8 cellular contexts compared by ENCODE assay signal in the genomic region with DNA sequence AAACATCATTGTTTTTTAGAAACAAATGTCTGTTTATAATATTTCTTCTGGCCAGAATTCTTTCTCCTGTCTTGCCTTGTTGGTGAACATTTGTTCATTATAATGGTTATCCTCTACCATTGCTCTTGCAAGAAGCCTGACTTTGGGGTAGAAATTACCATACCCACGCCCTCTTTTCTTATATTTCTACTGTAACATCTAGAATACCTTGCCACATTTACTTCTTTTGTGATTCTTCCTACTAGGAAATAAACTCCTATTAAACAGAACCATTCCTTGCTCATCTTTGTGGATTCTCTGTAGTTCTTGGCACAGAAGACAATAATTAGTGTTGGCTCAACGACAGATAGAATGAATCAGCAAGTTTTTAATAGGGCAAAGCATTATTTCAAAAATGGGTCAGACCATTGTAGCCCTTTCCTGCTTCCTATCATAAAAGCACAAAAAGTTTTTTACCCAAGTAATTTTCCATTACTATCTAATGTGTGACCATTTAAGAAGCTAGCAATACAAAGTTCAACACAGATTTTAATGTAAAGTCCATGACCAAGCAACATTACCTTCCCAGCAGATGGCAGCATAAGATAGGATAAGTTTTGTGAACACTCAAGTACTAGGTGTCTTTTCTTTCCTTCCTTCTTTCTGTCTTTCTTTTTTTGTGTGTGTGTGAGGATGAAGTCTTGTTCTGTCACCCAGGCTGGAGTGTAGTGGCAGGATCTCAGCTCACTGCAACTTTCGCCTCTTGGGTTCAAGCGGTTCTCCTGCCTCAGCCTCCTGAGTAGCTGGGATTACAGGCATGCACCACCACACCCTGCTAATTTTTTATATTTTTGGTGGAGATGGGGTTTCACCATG.
DNase-seq lines count a peak whose midpoint lies in the region; ATAC-seq and TF ChIP-seq lines count a peak whose summit lies in the region.

No MANE protein-coding gene starts in this region.

- H3K27me3 ChIP-seq in OCI-LY3 (ENCODE audit: low read depth, low read length) = peaks cover 9% of the 10 kb centered on the region
- no peaks in the 10 kb centered on the region for H3K27me3 ChIP-seq in dorsolateral prefrontal cortex

- no peak overlapping the region for H3K9ac ChIP-seq in OCI-LY3 (ENCODE audit: low read length)

- H3K4me1 ChIP-seq in OCI-LY3 (ENCODE audit: low read length) = peaks cover 9% of the 10 kb centered on the region; the same call in 1 of the 2 replicates

- no peaks in the 10 kb centered on the region for H3K36me3 Mint-ChIP-seq in mesothelial cell of epicardium

- peak; percentile 57 for ATAC-seq in GM21447 (IDR thresholded peaks at IDR 0.05; ENCODE audit: unreplicated experiment)
- ATAC-seq in GM21576 (IDR thresholded peaks at IDR 0.05; ENCODE audit: unreplicated experiment) = no peak

- H3K4me3 ChIP-seq in OCI-LY3 (ENCODE audit: low read length) = peak overlapping the region; percentile 65
- H3K4me3 ChIP-seq in dorsolateral prefrontal cortex = peak overlapping the region in 2 of 59 donors; percentile 5 to 24

- H3K4me1 Mint-ChIP-seq in mesothelial cell of epicardium = peaks cover 33% of the 10 kb centered on the region

- H3K4me2 ChIP-seq in OCI-LY3 (ENCODE audit: low read length) = peak overlapping the region; percentile 82

- no peaks in the 10 kb centered on the region for H4K20me1 ChIP-seq in OCI-LY3 (ENCODE audit: insufficient read depth, low read length)

- no peaks in the 10 kb centered on the region for H3K9me3 Mint-ChIP-seq in mesothelial cell of epicardium

- peak overlapping the region; percentile 23 for H3K27ac Mint-ChIP-seq in mesothelial cell of epicardium

- no peaks in the 10 kb centered on the region for H3K27me3 Mint-ChIP-seq in mesothelial cell of epicardium (ENCODE audit: low read depth)

- no peak overlapping the region; the same call in 1 of the 2 replicates for H2AFZ ChIP-seq in OCI-LY3 (ENCODE audit: low read depth, low read length)

- DNase-seq in DMS153 treated with DMSO at 0.1 percent for 48 hours (lab: John Stamatoyannopoulos, UW; ENCODE audit: unreplicated experiment) (peak; percentile 64), LHCN-M2 (ENCODE audit: low read depth) (peak; percentile 84), dorsolateral prefrontal cortex (no peak), mesothelial cell of epicardium (ENCODE audit: low spot score in 2 of 2, unreplicated experiment in 2 of 2) (no peak)
- DNase-seq in NK-92 treated with Interleukin-12 subunit alpha and Interleukin-12 subunit beta, amount 100 ng/mL, for 24 hours (lab: John Stamatoyannopoulos, UW) = no peak

- peak; percentile 77 for TF ChIP-seq CTCF in OCI-LY3 (IDR thresholded peaks at IDR 0.05; ENCODE audit: low read depth, low read length)
- peak; percentile 56 to 88 (median 74) for TF ChIP-seq CTCF in dorsolateral prefrontal cortex (IDR thresholded peaks at IDR 0.05 in 54 of 56, conservative IDR thresholded peaks at IDR 0.05 in 2 of 56; ENCODE audit: low read depth in 1 of 56, partially characterized antibody in 56 of 56)
- peak; percentile 55 for TF ChIP-seq CTCF in mesothelial cell of epicardium (IDR thresholded peaks at IDR 0.05; ENCODE audit: unreplicated experiment)

- intact Hi-C loops in dorsolateral prefrontal cortex (cut with DNase I) = loop anchor here (2.0 to 10.0 kb wide), 6 partner anchors 215 to 1095 kb away; no protein-coding TSS in a partner anchor

- no peaks in the 10 kb centered on the region for H3K36me3 ChIP-seq in OCI-LY3 (replicated peaks; ENCODE audit: low read depth, low read length)

- no peaks in the 10 kb centered on the region for H3K9me3 ChIP-seq in OCI-LY3 (ENCODE audit: insufficient read depth, low read length)

- H3K4me3 Mint-ChIP-seq in mesothelial cell of epicardium = no peak overlapping the region

- no peak overlapping the region for H3K27ac ChIP-seq in OCI-LY3 (ENCODE audit: low read length)
- H3K27ac ChIP-seq in dorsolateral prefrontal cortex = peak overlapping the region in 15 of 59 donors; percentile 7 to 65 (median 28)

- H3K79me2 ChIP-seq in OCI-LY3 (ENCODE audit: low read length) = no peaks in the 10 kb centered on the region

Comparison
In these comparisons a context has a peak if more than half of its experiments do, and no peak if none do; other contexts are left out.
1. DNase-seq: peak in DMS153 treated with DMSO at 0.1 percent for 48 hours (single experiment) and LHCN-M2 (single experiment); none in dorsolateral prefrontal cortex (0 of 10), mesothelial cell of epicardium (0 of 2) and NK-92 treated with Interleukin-12 subunit alpha and Interleukin-12 subunit beta, amount 100 ng/mL, for 24 hours (single experiment).
2. Peak in every context shown above with its lines, with median percentiles within 50 percentile points of each other: CTCF ChIP-seq.